In genomic region chr6:3202999-3203696, GRCh38 we compare ENCODE assay signal across 1 cellular context.
TF ChIP-seq lines count a peak whose summit lies in the region.

No MANE protein-coding gene starts in this region.

TF ChIP-seq in K562, 482 proteins besides CTCF, POLR2A, EP300 and RAD21 (continued from another document and continues in another):
- no peak for TF ChIP-seq E4F1 (CRISPR knock-in tag; IDR thresholded peaks at IDR 0.05; ENCODE audit: borderline replicate concordance)
- no peak for TF ChIP-seq EZH2 (IDR thresholded peaks at IDR 0.05; ENCODE audit: borderline replicate concordance, low read depth, low read length)
- TF ChIP-seq ZNF511 (CRISPR knock-in tag; IDR thresholded peaks at IDR 0.05): no peak
- no peak for TF ChIP-seq GABPB1 (CRISPR knock-in tag; IDR thresholded peaks at IDR 0.05)
- peak; percentile 82 for TF ChIP-seq MEIS2 (IDR thresholded peaks at IDR 0.05; ENCODE audit: partially characterized antibody)
- TF ChIP-seq NRF1 (conservative IDR thresholded peaks at IDR 0.05 in 1 of 2, IDR thresholded peaks at IDR 0.05 in 1 of 2): no peak
- TF ChIP-seq ARID1B (IDR thresholded peaks at IDR 0.05): peak; percentile 93
- no peak for TF ChIP-seq KDM2B (CRISPR knock-in tag; IDR thresholded peaks at IDR 0.05)
- peak; percentile 88 for TF ChIP-seq DPF2 (IDR thresholded peaks at IDR 0.05)
- no peak for TF ChIP-seq NR2F6 (CRISPR knock-in tag; IDR thresholded peaks at IDR 0.05)
- no peak for TF ChIP-seq MCM5 (IDR thresholded peaks at IDR 0.05; ENCODE audit: low read depth)
- no peak for TF ChIP-seq ZNF507 (tag; conservative IDR thresholded peaks at IDR 0.05)
- TF ChIP-seq PHF8 (IDR thresholded peaks at IDR 0.05; ENCODE audit: borderline replicate concordance, low read length): no peak
- peak in 1 of 2 experiments; percentile 70; a peak in 2 of 4 replicates for TF ChIP-seq HDAC1 (IDR thresholded peaks at IDR 0.05)
- no peak for TF ChIP-seq ILF3 (IDR thresholded peaks at IDR 0.05; ENCODE audit: borderline replicate concordance)
- TF ChIP-seq THRA (IDR thresholded peaks at IDR 0.05): no peak
- TF ChIP-seq KLF16 (IDR thresholded peaks at IDR 0.05): peak; percentile 79
- no peak for TF ChIP-seq RBM14 (IDR thresholded peaks at IDR 0.05; ENCODE audit: borderline replicate concordance, insufficient read depth, low read depth, low read length)
- no peak for TF ChIP-seq ZNF280A (IDR thresholded peaks at IDR 0.05; ENCODE audit: low read depth, partially characterized antibody)
- TF ChIP-seq KHSRP (IDR thresholded peaks at IDR 0.05): no peak
- TF ChIP-seq FUS (optimal IDR thresholded peaks at IDR 0.05; ENCODE audit: low read depth, low read length): no peak
- peak; percentile 92 for TF ChIP-seq GATA2 (CRISPR knock-in tag; IDR thresholded peaks at IDR 0.05)
- no peak for TF ChIP-seq ATF4 (CRISPR knock-in tag; IDR thresholded peaks at IDR 0.05)
- TF ChIP-seq MTA3 (IDR thresholded peaks at IDR 0.05; ENCODE audit: borderline replicate concordance): no peak
- TF ChIP-seq ZFP1 (CRISPR knock-in tag; IDR thresholded peaks at IDR 0.05): no peak
- no peak for TF ChIP-seq ZBTB26 (CRISPR knock-in tag; IDR thresholded peaks at IDR 0.05)
- TF ChIP-seq ZNF318 (IDR thresholded peaks at IDR 0.05; ENCODE audit: borderline replicate concordance in 1 of 2, low read depth in 1 of 2): no peak
- peak in 1 of 2 experiments; percentile 63; a peak in 1 of 4 replicates for TF ChIP-seq ARNT (IDR thresholded peaks at IDR 0.05)
- peak in 1 of 2 experiments; percentile 73; a peak in 1 of 4 replicates for TF ChIP-seq MLLT1 (IDR thresholded peaks at IDR 0.05)
- TF ChIP-seq JUNB (CRISPR knock-in tag; conservative IDR thresholded peaks at IDR 0.05): no peak
- no peak for TF ChIP-seq TFAP4 (CRISPR knock-in tag; IDR thresholded peaks at IDR 0.05; ENCODE audit: borderline replicate concordance)
- no peak for TF ChIP-seq ZNF175 (CRISPR knock-in tag; IDR thresholded peaks at IDR 0.05; ENCODE audit: low read depth)
- no peak for TF ChIP-seq ZNF24 (IDR thresholded peaks at IDR 0.05)
- no peak for TF ChIP-seq GATAD2A (IDR thresholded peaks at IDR 0.05)
- peak; percentile 88 for TF ChIP-seq PML (IDR thresholded peaks at IDR 0.05; ENCODE audit: low read length)
- TF ChIP-seq ID3 (CRISPR knock-in tag; IDR thresholded peaks at IDR 0.05): no peak
- peak; percentile 63; the same call in 1 of the 2 replicates for TF ChIP-seq ID3 (tag; IDR thresholded peaks at IDR 0.05)
- peak; percentile 94 for TF ChIP-seq TCF3 (CRISPR knock-in tag; IDR thresholded peaks at IDR 0.05)
- no peak for TF ChIP-seq ZC3H8 (IDR thresholded peaks at IDR 0.05)
- TF ChIP-seq JUND (IDR thresholded peaks at IDR 0.05; ENCODE audit: borderline replicate concordance, low read depth, low read length): peak; percentile 53; the same call in 1 of the 2 replicates
- TF ChIP-seq JUND (tag; IDR thresholded peaks at IDR 0.05; ENCODE audit: borderline replicate concordance, low read depth, low read length): peak; percentile 24; the same call in 1 of the 3 replicates
- no peak for TF ChIP-seq ZNF639 (CRISPR knock-in tag; conservative IDR thresholded peaks at IDR 0.05 in 1 of 2, IDR thresholded peaks at IDR 0.05 in 1 of 2)
- no peak for TF ChIP-seq ZNF444 (CRISPR knock-in tag; IDR thresholded peaks at IDR 0.05)
- no peak for TF ChIP-seq ZNF384 (IDR thresholded peaks at IDR 0.05; ENCODE audit: low read depth, low read length)
